Comparison of ENCODE assay signal across 29 cellular contexts in the genomic region with DNA sequence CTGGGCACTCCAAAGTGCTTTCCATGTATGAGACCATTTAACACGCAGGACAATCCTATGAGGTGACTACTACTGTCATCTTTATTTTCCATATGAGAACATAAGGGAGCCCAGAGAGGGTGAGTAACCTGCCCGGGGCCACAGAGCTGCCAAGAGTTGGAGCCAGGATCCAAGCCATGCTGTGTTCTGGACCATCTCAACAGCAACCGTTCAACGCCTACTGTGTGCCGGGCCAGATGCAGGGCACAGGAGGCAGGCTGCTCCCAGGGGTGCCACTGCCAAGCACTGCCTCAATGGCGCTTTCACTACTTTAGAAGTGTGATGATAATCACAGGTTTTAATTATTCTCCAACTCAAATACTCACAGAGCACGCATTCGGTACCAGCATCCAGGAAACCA. TPM values are rescaled to one million over a fixed set of nuclear protein-coding genes. Genes with fewer than 3 reads are reported as not detected.
"Had no signal": no experiment of that assay in that cellular context is flagged by ENCODE, and none has a peak within 500 bp of the region (broad histone marks: within the 10 kb centered on the region; RNA-seq: fewer than 3 reads in every experiment).

No MANE protein-coding gene starts in this region.

- H3K27ac Mint-ChIP-seq: memory B cell; natural killer cell; progenitor cell of endocrine pancreas; stimulated activated naive B cell treated with anti-CD40 and anti-IgM and Interleukin-4, amounts not matched to agents 10 μg/mL and 1 μg/mL and 100 μg/mL, for 72 hours; stimulated activated naive CD8-positive, alpha-beta T cell treated with anti-CD3 and anti-CD28 coated beads, Interleukin-15, Interleukin-2, amounts not matched to agents 100 ng/mL and 50 ng/mL, for 24 hours had no signal

- H3K36me3 ChIP-seq: sigmoid colon, thoracic aorta, upper lobe of left lung had no signal

- H3K4me3 Mint-ChIP-seq: effector memory CD8-positive, alpha-beta T cell; memory B cell; natural killer cell; stimulated activated naive B cell treated with anti-CD40 and anti-IgM and Interleukin-4, amounts not matched to agents 10 μg/mL and 1 μg/mL and 100 μg/mL, for 72 hours; stimulated activated naive CD8-positive, alpha-beta T cell treated with anti-CD3 and anti-CD28 coated beads, Interleukin-15, Interleukin-2, amounts not matched to agents 100 ng/mL and 50 ng/mL, for 24 hours had no signal

- H3K27ac ChIP-seq: gastrocnemius medialis, lower lobe of right lung, neutrophil, parathyroid adenoma, sigmoid colon, thoracic aorta, tibial nerve, upper lobe of left lung had no signal

- ATAC-seq: effector memory CD8-positive, alpha-beta T cell; gastrocnemius medialis; left ventricle myocardium superior; lower lobe of right lung; natural killer cell; stimulated activated naive B cell treated with anti-CD40 and anti-IgM and Interleukin-4, amounts not matched to agents 10 μg/mL and 1 μg/mL and 100 μg/mL, for 72 hours had no signal

- H3K9me3 Mint-ChIP-seq: effector memory CD8-positive, alpha-beta T cell; memory B cell; natural killer cell; stimulated activated naive B cell treated with anti-CD40 and anti-IgM and Interleukin-4, amounts not matched to agents 10 μg/mL and 1 μg/mL and 100 μg/mL, for 72 hours; stimulated activated naive CD8-positive, alpha-beta T cell treated with anti-CD3 and anti-CD28 coated beads, Interleukin-15, Interleukin-2, amounts not matched to agents 100 ng/mL and 50 ng/mL, for 24 hours had no signal

- H3K79me2 ChIP-seq: parathyroid adenoma had no signal

- H3K27me3 ChIP-seq: gastrocnemius medialis, neutrophil, sigmoid colon, tibial nerve, upper lobe of left lung had no signal

- H3K4me3 ChIP-seq: gastrocnemius medialis, lower lobe of right lung, sigmoid colon, thoracic aorta, tibial nerve, upper lobe of left lung had no signal

- FAIRE-seq: endometrium, urothelium cell line had no signal

- H3K9ac ChIP-seq: parathyroid adenoma had no signal

- H3K36me3 Mint-ChIP-seq: memory B cell, natural killer cell had no signal

- H2AFZ ChIP-seq: parathyroid adenoma had no signal

- DNase-seq: cortex of kidney; effector memory CD8-positive, alpha-beta T cell; foreskin fibroblast; gastrocnemius medialis; head of caudate nucleus; left ventricle myocardium superior; lower lobe of right lung; natural killer cell; sigmoid colon; stimulated activated CD4-positive, alpha-beta T cell treated with anti-CD3 and anti-CD28 coated beads, Interleukin-2, amount 100 ng/mL, for 24 hours; stimulated activated CD4-positive, alpha-beta T cell treated with anti-CD3 and anti-CD28 coated beads, Interleukin-4, amount 100 ng/mL, for 24 hours; stimulated activated naive B cell treated with anti-CD40 and anti-IgM and Interleukin-4, amounts not matched to agents 10 μg/mL and 1 μg/mL and 100 μg/mL, for 72 hours; upper lobe of left lung had no signal

- H3K9me3 ChIP-seq: gastrocnemius medialis, lower lobe of right lung, neutrophil, sigmoid colon, thoracic aorta, tibial nerve, upper lobe of left lung had no signal

RNA-seq across cellular contexts. Expression of gene TAS1R2, which starts 39.1 kb away (rescaled TPM):
- total RNA-seq: dermis microvascular lymphatic vessel endothelial cell, gastrocnemius medialis, glomerular endothelial cell, left ventricle myocardium superior, lower lobe of right lung, mononuclear cell, natural killer cell, omental fat pad, progenitor cell of endocrine pancreas, sigmoid colon, skeletal muscle tissue, thoracic aorta, tibial nerve, upper lobe of left lung had no signal
- polyA plus RNA-seq: keratinocyte, neural cell, sigmoid colon had no signal
